ENCODE assay signal across 1 cellular context in genomic region chr1:228007801-228008341, GRCh38.
A peak's percentile ranks its signal among the peaks of the same experiment; 100 is the strongest.
TF ChIP-seq lines count a peak whose summit lies in the region.

No MANE protein-coding gene starts in this region.

TF ChIP-seq in H1, 55 proteins besides CTCF, POLR2A, EP300 and RAD21:
- TF ChIP-seq POLR2AphosphoS5 (IDR thresholded peaks at IDR 0.05; ENCODE audit: low read depth, low read length) (no peak), SP1 (IDR thresholded peaks at IDR 0.05; ENCODE audit: low read depth, low read length) (no peak), RNF2 (IDR thresholded peaks at IDR 0.05; ENCODE audit: borderline replicate concordance, low read depth, low read length, missing control alignments, poor library complexity, severe bottlenecking) (peak; percentile 71), SUZ12 (IDR thresholded peaks at IDR 0.05; ENCODE audit: low read length) (peak; percentile 99), EZH2 (IDR thresholded peaks at IDR 0.05; ENCODE audit: low read depth, low read length, severe bottlenecking) (peak; percentile 98)
- TF ChIP-seq, protein P1, sequence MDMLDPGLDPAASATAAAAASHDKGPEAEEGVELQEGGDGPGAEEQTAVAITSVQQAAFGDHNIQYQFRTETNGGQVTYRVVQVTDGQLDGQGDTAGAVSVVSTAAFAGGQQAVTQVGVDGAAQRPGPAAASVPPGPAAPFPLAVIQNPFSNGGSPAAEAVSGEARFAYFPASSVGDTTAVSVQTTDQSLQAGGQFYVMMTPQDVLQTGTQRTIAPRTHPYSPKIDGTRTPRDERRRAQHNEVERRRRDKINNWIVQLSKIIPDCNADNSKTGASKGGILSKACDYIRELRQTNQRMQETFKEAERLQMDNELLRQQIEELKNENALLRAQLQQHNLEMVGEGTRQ (IDR thresholded peaks at IDR 0.05; ENCODE audit: low read length): no peak
